ENCODE assay signal across 1 cellular context in genomic region chr11:130510407-130511006, GRCh38.
TF ChIP-seq lines count a peak whose summit lies in the region.

No MANE protein-coding gene starts in this region.

TF ChIP-seq in H1, 55 proteins besides CTCF, POLR2A, EP300 and RAD21:
- TF ChIP-seq RNF2 (IDR thresholded peaks at IDR 0.05; ENCODE audit: borderline replicate concordance, low read depth, low read length, missing control alignments, poor library complexity, severe bottlenecking) (no peak), TBP (IDR thresholded peaks at IDR 0.05; ENCODE audit: low read depth, low read length) (no peak), TCF12 (IDR thresholded peaks at IDR 0.05; ENCODE audit: low read depth, low read length) (no peak), SP4 (IDR thresholded peaks at IDR 0.05; ENCODE audit: low read length) (no peak), CREB1 (IDR thresholded peaks at IDR 0.05) (no peak), TAF7 (optimal IDR thresholded peaks at IDR 0.05; ENCODE audit: borderline replicate concordance, low read depth, low read length) (no peak)
TF ChIP-seq in H1: peak in this region for 0.
